In genomic region chr17:28346746-28347246, GRCh38 we compare ENCODE assay signal across 1 cellular context.
TF ChIP-seq lines count a peak whose summit lies in the region.

No MANE protein-coding gene starts in this region.

TF ChIP-seq in HepG2, 621 proteins besides CTCF, POLR2A, EP300 and RAD21 (continued from another document and continues in another):
- TF ChIP-seq SKIL (CRISPR knock-in tag; IDR thresholded peaks at IDR 0.05; ENCODE audit: borderline replicate concordance): 0 out of 2 replicates have a peak, but pooled peaks have one; percentile 15
- TF ChIP-seq SALL2 (CRISPR knock-in tag; IDR thresholded peaks at IDR 0.05): no peak
- peak; percentile 78; the same call in 1 of the 2 replicates for TF ChIP-seq SAP130 (CRISPR knock-in tag; IDR thresholded peaks at IDR 0.05; ENCODE audit: low read depth)
- TF ChIP-seq FOSL2 (CRISPR knock-in tag; IDR thresholded peaks at IDR 0.05): 0 out of 2 replicates have a peak, but pooled peaks have one; percentile 4
- no peak for TF ChIP-seq SP2 (CRISPR knock-in tag; IDR thresholded peaks at IDR 0.05)
- peak; percentile 43; the same call in 1 of the 2 replicates for TF ChIP-seq TFE3 (CRISPR knock-in tag; IDR thresholded peaks at IDR 0.05)
- TF ChIP-seq SYNCRIP (IDR thresholded peaks at IDR 0.05; ENCODE audit: insufficient read depth, low read depth, low read length): no peak
- TF ChIP-seq KAT8 (CRISPR knock-in tag; IDR thresholded peaks at IDR 0.05): peak; percentile 68
- TF ChIP-seq KLF9 (CRISPR knock-in tag; IDR thresholded peaks at IDR 0.05; ENCODE audit: low read depth): 0 out of 2 replicates have a peak, but pooled peaks have one; percentile 66
- peak; percentile 54; the same call in 1 of the 2 replicates for TF ChIP-seq HMGXB3 (CRISPR knock-in tag; IDR thresholded peaks at IDR 0.05; ENCODE audit: borderline replicate concordance)
- 0 out of 2 replicates have a peak, but pooled peaks have one; percentile 17 for TF ChIP-seq ZNF619 (CRISPR knock-in tag; IDR thresholded peaks at IDR 0.05)
- peak; percentile 78 for TF ChIP-seq ZFX (CRISPR knock-in tag; IDR thresholded peaks at IDR 0.05; ENCODE audit: low read depth)
- TF ChIP-seq KDM2A (CRISPR knock-in tag; IDR thresholded peaks at IDR 0.05; ENCODE audit: borderline replicate concordance, low read depth): peak; percentile 62; the same call in 1 of the 2 replicates
- TF ChIP-seq ZNF607 (CRISPR knock-in tag; IDR thresholded peaks at IDR 0.05; ENCODE audit: borderline replicate concordance): no peak
- no peak for TF ChIP-seq ZNF672 (CRISPR knock-in tag; IDR thresholded peaks at IDR 0.05)
- 0 out of 2 replicates have a peak, but pooled peaks have one; percentile 19 for TF ChIP-seq THRA (CRISPR knock-in tag; IDR thresholded peaks at IDR 0.05; ENCODE audit: borderline replicate concordance)
- TF ChIP-seq MIER3 (CRISPR knock-in tag; IDR thresholded peaks at IDR 0.05; ENCODE audit: borderline replicate concordance): 0 out of 2 replicates have a peak, but pooled peaks have one; percentile 35
- TF ChIP-seq ZNF232 (CRISPR knock-in tag; IDR thresholded peaks at IDR 0.05; ENCODE audit: borderline replicate concordance): peak; percentile 68; the same call in 1 of the 2 replicates
- no peak for TF ChIP-seq SOX6 (IDR thresholded peaks at IDR 0.05)
- TF ChIP-seq SOX6 (CRISPR knock-in tag; IDR thresholded peaks at IDR 0.05): peak; percentile 11; the same call in 1 of the 2 replicates
- no peak for TF ChIP-seq SNAPC2 (CRISPR knock-in tag; IDR thresholded peaks at IDR 0.05)
- peak; percentile 70 for TF ChIP-seq FOXK2 (IDR thresholded peaks at IDR 0.05)
- peak; percentile 34; the same call in 1 of the 2 replicates for TF ChIP-seq ZNF691 (CRISPR knock-in tag; IDR thresholded peaks at IDR 0.05; ENCODE audit: borderline replicate concordance, low read depth)
- no peak for TF ChIP-seq PATZ1 (CRISPR knock-in tag; IDR thresholded peaks at IDR 0.05)
- peak; percentile 67 for TF ChIP-seq RARA (CRISPR knock-in tag; IDR thresholded peaks at IDR 0.05)
- peak; percentile 46; the same call in 1 of the 2 replicates for TF ChIP-seq TOE1 (CRISPR knock-in tag; IDR thresholded peaks at IDR 0.05)
- 0 out of 2 replicates have a peak, but pooled peaks have one; percentile 58 for TF ChIP-seq ZC3H13 (CRISPR knock-in tag; IDR thresholded peaks at IDR 0.05)
- TF ChIP-seq ZUFSP (CRISPR knock-in tag; IDR thresholded peaks at IDR 0.05; ENCODE audit: borderline replicate concordance): no peak
- 0 out of 2 replicates have a peak, but pooled peaks have one; percentile 37 for TF ChIP-seq ZNF563 (CRISPR knock-in tag; IDR thresholded peaks at IDR 0.05)
- TF ChIP-seq SRY (CRISPR knock-in tag; IDR thresholded peaks at IDR 0.05): no peak
- TF ChIP-seq SRSF4 (IDR thresholded peaks at IDR 0.05; ENCODE audit: low read depth, low read length, poor library complexity, severe bottlenecking): no peak
- peak; percentile 56 for TF ChIP-seq ZNF574 (CRISPR knock-in tag; IDR thresholded peaks at IDR 0.05)
- 0 out of 2 replicates have a peak, but pooled peaks have one; percentile 21 for TF ChIP-seq DMAP1 (CRISPR knock-in tag; IDR thresholded peaks at IDR 0.05)
- TF ChIP-seq ZNF580 (CRISPR knock-in tag; IDR thresholded peaks at IDR 0.05; ENCODE audit: borderline replicate concordance, low read depth): 0 out of 2 replicates have a peak, but pooled peaks have one; percentile 11
- TF ChIP-seq ZFP62 (CRISPR knock-in tag; IDR thresholded peaks at IDR 0.05): no peak
- no peak for TF ChIP-seq FOXP1 (IDR thresholded peaks at IDR 0.05)
- TF ChIP-seq FOXP1 (CRISPR knock-in tag; IDR thresholded peaks at IDR 0.05): peak; percentile 51; the same call in 1 of the 2 replicates
- TF ChIP-seq HNF1B (CRISPR knock-in tag; IDR thresholded peaks at IDR 0.05): peak; percentile 22; the same call in 1 of the 2 replicates
- peak; percentile 33; the same call in 1 of the 2 replicates for TF ChIP-seq ETV5 (CRISPR knock-in tag; IDR thresholded peaks at IDR 0.05; ENCODE audit: borderline replicate concordance)
